21 cellular contexts compared by ENCODE assay signal in genomic region chr15:46059921-46060565, GRCh38.
"Had no signal": no experiment of that assay in that cellular context is flagged by ENCODE, and none has a peak within 500 bp of the region (broad histone marks: within the 10 kb centered on the region; RNA-seq: fewer than 3 reads in every experiment).

No MANE protein-coding gene starts in this region.

- H3K4me3 ChIP-seq: ascending aorta, coronary artery, thyroid gland had no signal

- H3K27ac Mint-ChIP-seq: activated naive CD4-positive, alpha-beta T cell treated with anti-CD3 and anti-CD28 coated beads, Interleukin-2, amount 50 U/mL, for 24 hours; endodermal cell; mesothelial cell of epicardium; naive thymus-derived CD8-positive, alpha-beta T cell; progenitor cell of endocrine pancreas; stimulated activated naive CD8-positive, alpha-beta T cell treated with anti-CD3 and anti-CD28 coated beads, Interleukin-15, Interleukin-2, amounts not matched to agents 100 ng/mL and 50 ng/mL, for 24 hours; T-cell; T-helper 2 cell treated with Interferon-gamma antibody and Interleukin-4, amounts not matched to agents 5 μg/mL and 100 μg/mL, for 36 hours; WTC11 had no signal

- H3K27me3 Mint-ChIP-seq: activated naive CD4-positive, alpha-beta T cell treated with anti-CD3 and anti-CD28 coated beads, Interleukin-2, amount 50 U/mL, for 24 hours; central memory CD8-positive, alpha-beta T cell; naive thymus-derived CD8-positive, alpha-beta T cell; progenitor cell of endocrine pancreas; stimulated activated naive CD8-positive, alpha-beta T cell treated with anti-CD3 and anti-CD28 coated beads, Interleukin-15, Interleukin-2, amounts not matched to agents 100 ng/mL and 50 ng/mL, for 24 hours; T-cell had no signal

- H3K27ac ChIP-seq: ascending aorta, coronary artery, thyroid gland had no signal

- H3K4me1 Mint-ChIP-seq: activated naive CD4-positive, alpha-beta T cell treated with anti-CD3 and anti-CD28 coated beads, Interleukin-2, amount 50 U/mL, for 24 hours; central memory CD8-positive, alpha-beta T cell; endodermal cell; mesothelial cell of epicardium; naive thymus-derived CD8-positive, alpha-beta T cell; T-cell; WTC11 had no signal

- H3K4me3 Mint-ChIP-seq: activated naive CD4-positive, alpha-beta T cell treated with anti-CD3 and anti-CD28 coated beads, Interleukin-2, amount 50 U/mL, for 24 hours; central memory CD8-positive, alpha-beta T cell; endodermal cell; mesothelial cell of epicardium; naive thymus-derived CD8-positive, alpha-beta T cell; stimulated activated naive CD8-positive, alpha-beta T cell treated with anti-CD3 and anti-CD28 coated beads, Interleukin-15, Interleukin-2, amounts not matched to agents 100 ng/mL and 50 ng/mL, for 24 hours; T-cell; T-helper 2 cell treated with Interferon-gamma antibody and Interleukin-4, amounts not matched to agents 5 μg/mL and 100 μg/mL, for 36 hours; WTC11 had no signal

- H3K36me3 ChIP-seq: ascending aorta, thyroid gland had no signal

- H3K36me3 Mint-ChIP-seq: activated naive CD4-positive, alpha-beta T cell treated with anti-CD3 and anti-CD28 coated beads, Interleukin-2, amount 50 U/mL, for 24 hours; mesothelial cell of epicardium; naive thymus-derived CD8-positive, alpha-beta T cell; T-cell; WTC11 had no signal

- H3K4me1 ChIP-seq: ascending aorta, thyroid gland had no signal

- H3K9me3 ChIP-seq: ascending aorta, thyroid gland had no signal

- DNase-seq: activated gamma-delta T cell treated with Interleukin-2 at 50 U/mL for 16 hours; activated T-cell treated with anti-CD3 and anti-CD28 coated beads, Interleukin-2, amount 50 U/mL, for 1 hour; endodermal cell; mammary epithelial cell; naive thymus-derived CD8-positive, alpha-beta T cell; retina; stimulated activated CD4-positive, alpha-beta T cell treated with anti-CD3 and anti-CD28 coated beads, Interleukin-12 subunit alpha, Interleukin-12 subunit beta, amount 100 ng/mL, for 4 hours; stimulated activated CD4-positive, alpha-beta T cell treated with anti-CD3 and anti-CD28 coated beads, Interleukin-4, amount 100 ng/mL, for 4 hours; T-cell had no signal

- ATAC-seq: left lobe of liver; naive thymus-derived CD8-positive, alpha-beta T cell; T-cell; WTC11 had no signal

- FAIRE-seq: keratinocyte had no signal

- H3K27me3 ChIP-seq: ascending aorta, thyroid gland had no signal

- H3K9me3 Mint-ChIP-seq: activated naive CD4-positive, alpha-beta T cell treated with anti-CD3 and anti-CD28 coated beads, Interleukin-2, amount 50 U/mL, for 24 hours; central memory CD8-positive, alpha-beta T cell; endodermal cell; mesothelial cell of epicardium; stimulated activated naive CD8-positive, alpha-beta T cell treated with anti-CD3 and anti-CD28 coated beads, Interleukin-15, Interleukin-2, amounts not matched to agents 100 ng/mL and 50 ng/mL, for 24 hours; WTC11 had no signal
